In genomic region chr3:149487598-149488197, GRCh38 we compare ENCODE assay signal across 8 cellular contexts. TPM values are rescaled to one million over a fixed set of nuclear protein-coding genes. Genes with fewer than 3 reads are reported as not detected.
DNase-seq lines count a peak whose midpoint lies in the region; ATAC-seq and TF ChIP-seq lines count a peak whose summit lies in the region.

No MANE protein-coding gene starts in this region.

- H2AFZ ChIP-seq in osteoblast (ENCODE audit: low read length): no peak overlapping the region

- H3K79me2 ChIP-seq in osteoblast (ENCODE audit: insufficient read depth, low read length): no peaks in the 10 kb centered on the region

- H3K4me1 ChIP-seq in osteoblast (ENCODE audit: insufficient read depth, low read length): no peaks in the 10 kb centered on the region

- peak; percentile 81 for ATAC-seq in GM19372 (IDR thresholded peaks at IDR 0.05; ENCODE audit: low read depth, unreplicated experiment)

- TF ChIP-seq CTCF in osteoblast (IDR thresholded peaks at IDR 0.05; ENCODE audit: extremely low read depth, low read depth, low read length): peak; percentile 48

- no peaks in the 10 kb centered on the region for H4K20me1 ChIP-seq in osteoblast (ENCODE audit: insufficient read depth, low read length)

- H3K27ac ChIP-seq in osteoblast (ENCODE audit: low read depth, low read length): no peak overlapping the region

- no peaks in the 10 kb centered on the region for H3K27me3 ChIP-seq in osteoblast (ENCODE audit: insufficient read depth, low read length)

- H3K4me3 ChIP-seq in osteoblast (ENCODE audit: insufficient read depth, low read length): no peak overlapping the region

- DNase-seq in DMS 273 treated with DMSO at 0.1 percent for 48 hours (lab: John Stamatoyannopoulos, UW) (peak; percentile 9), HT1080 (ENCODE audit: low read depth) (peak; percentile 42), osteoblast (ENCODE audit: insufficient read length, low spot score, missing footprints) (no peak), NCI-H510A (lab: John Stamatoyannopoulos, UW) (no peak), NK-92 (lab: John Stamatoyannopoulos, UW; ENCODE audit: unreplicated experiment) (no peak)
- DNase-seq in activated T-cell treated with anti-CD3 and anti-CD28 coated beads, Interleukin-2, amount 50 U/mL, for 48 hours: peak; percentile 62 to 66
- no peak for DNase-seq in NK-92 treated with Interleukin-12 subunit alpha and Interleukin-12 subunit beta, amount 100 ng/mL, for 24 hours (lab: John Stamatoyannopoulos, UW)

- H3K4me2 ChIP-seq in osteoblast (ENCODE audit: insufficient read depth, low read length): no peak overlapping the region

- no peaks in the 10 kb centered on the region for H3K9me3 ChIP-seq in osteoblast (ENCODE audit: low read depth, low read length)

- H3K36me3 ChIP-seq in osteoblast (ENCODE audit: insufficient read depth, low read length): no peaks in the 10 kb centered on the region

RNA-seq across cellular contexts. Expression of gene TM4SF4, which starts 13.2 kb away (rescaled TPM):
- total RNA-seq in HT1080 (2014; rRNA removed; shearing (Covaris generic)): not detected in 2 replicates
- not detected in 2 replicates for polyA plus RNA-seq in HT1080 (2015; cell fraction: cytosol; rRNA removed)
- not detected in 2 replicates for polyA plus RNA-seq in HT1080 (2015; cell fraction: nucleus; rRNA removed)
- under 0.01 TPM in 1 of 2 replicates, not detected in the other for total RNA-seq in osteoblast

Comparison
In these comparisons a context has a peak if more than half of its experiments do, and no peak if none do; other contexts are left out.
1. DNase-seq: peak in DMS 273 treated with DMSO at 0.1 percent for 48 hours (single experiment), HT1080 (single experiment) and activated T-cell treated with anti-CD3 and anti-CD28 coated beads, Interleukin-2, amount 50 U/mL, for 48 hours (2 of 2); none in osteoblast (single experiment), NCI-H510A (single experiment), NK-92 treated with Interleukin-12 subunit alpha and Interleukin-12 subunit beta, amount 100 ng/mL, for 24 hours (single experiment) and NK-92 (single experiment).